In genomic region chr4:103499094-103499493, GRCh38 we compare ENCODE assay signal across 18 cellular contexts.
A peak's percentile ranks its signal among the peaks of the same experiment; 100 is the strongest.
DNase-seq lines count a peak whose midpoint lies in the region; ATAC-seq and TF ChIP-seq lines count a peak whose summit lies in the region.
"Had no signal": no experiment of that assay in that cellular context is flagged by ENCODE, and none has a peak within 500 bp of the region (broad histone marks: within the 10 kb centered on the region; RNA-seq: fewer than 3 reads in every experiment).

No MANE protein-coding gene starts in this region.

- peak; percentile 2 for DNase-seq in DMS53 (lab: John Stamatoyannopoulos, UW)
- DNase-seq in DMS53 treated with DMSO at 0.1 percent for 48 hours (lab: John Stamatoyannopoulos, UW; ENCODE audit: unreplicated experiment): no peak
- peak; percentile 5 for DNase-seq in LHCN-M2 (ENCODE audit: low read depth)
- no peak for DNase-seq in brain microvascular endothelial cell
- DNase-seq in neural progenitor cell (ENCODE audit: low spot score): no peak
- no peak for DNase-seq in hippocampal formation (lab: John Stamatoyannopoulos, UW)
- DNase-seq: 8988T; COR-L47; immature natural killer cell; MM.1S; NK-92 treated with Interleukin-12 subunit alpha and Interleukin-12 subunit beta, amount 100 ng/mL, for 24 hours; posterior cingulate gyrus; SW 1271 had no signal

- H3K4me3 ChIP-seq in brain microvascular endothelial cell (ENCODE audit: low read depth, low read length): no peak overlapping the region
- no peak overlapping the region for H3K4me3 ChIP-seq in neural progenitor cell
- H3K4me3 ChIP-seq: esophagus muscularis mucosa, thoracic aorta had no signal

- no peaks in the 10 kb centered on the region for H3K36me3 Mint-ChIP-seq in neural progenitor cell
- H3K36me3 Mint-ChIP-seq: activated naive CD4-positive, alpha-beta T cell treated with anti-CD3 and anti-CD28 coated beads, Interleukin-2, amount 50 U/mL, for 72 hours; immature natural killer cell had no signal

- H3K27me3 ChIP-seq in brain microvascular endothelial cell (replicated peaks) (no peaks in the 10 kb centered on the region), neural progenitor cell (no peaks in the 10 kb centered on the region)
- H3K27me3 ChIP-seq: esophagus muscularis mucosa had no signal

- no peaks in the 10 kb centered on the region for H4K20me1 ChIP-seq in neural progenitor cell (ENCODE audit: low read depth)

- TF ChIP-seq CTCF in brain microvascular endothelial cell (IDR thresholded peaks at IDR 0.05; ENCODE audit: low read depth, low read length, missing control alignments) (peak; percentile 32), neural progenitor cell (IDR thresholded peaks at IDR 0.05) (peak; percentile 3)

- H3K4me1 Mint-ChIP-seq in neural progenitor cell: no peaks in the 10 kb centered on the region
- H3K4me1 Mint-ChIP-seq: immature natural killer cell had no signal

- no peaks in the 10 kb centered on the region for H3F3A ChIP-seq in neural progenitor cell (ENCODE audit: low read depth)

- no peaks in the 10 kb centered on the region for H3K27me3 Mint-ChIP-seq in neural progenitor cell (ENCODE audit: insufficient read depth, low read depth)

- no peak for ATAC-seq in HG03039 (IDR thresholded peaks at IDR 0.05; ENCODE audit: unreplicated experiment)
- no peak for ATAC-seq in GM21786 (IDR thresholded peaks at IDR 0.05; ENCODE audit: unreplicated experiment)

- no peak overlapping the region for H3K9ac ChIP-seq in neural progenitor cell

- H3K79me2 ChIP-seq in neural progenitor cell (ENCODE audit: low read depth): no peaks in the 10 kb centered on the region

- H3K9me3 Mint-ChIP-seq in neural progenitor cell: peaks cover 3% of the 10 kb centered on the region

- no peaks in the 10 kb centered on the region for H3K9me3 ChIP-seq in neural progenitor cell (ENCODE audit: low read depth)
- H3K9me3 ChIP-seq: thoracic aorta had no signal

- no peak overlapping the region for H2AFZ ChIP-seq in neural progenitor cell (replicated peaks)

- no peak overlapping the region for H3K27ac Mint-ChIP-seq in neural progenitor cell
- H3K27ac Mint-ChIP-seq: activated naive CD4-positive, alpha-beta T cell treated with anti-CD3 and anti-CD28 coated beads, Interleukin-2, amount 50 U/mL, for 72 hours; immature natural killer cell had no signal

- no peak overlapping the region for H3K4me2 ChIP-seq in neural progenitor cell

- H3K4me1 ChIP-seq in neural progenitor cell: no peaks in the 10 kb centered on the region
- H3K4me1 ChIP-seq: esophagus muscularis mucosa had no signal

- no peak overlapping the region for H3K4me3 Mint-ChIP-seq in neural progenitor cell
- H3K4me3 Mint-ChIP-seq: immature natural killer cell had no signal

- no peaks in the 10 kb centered on the region for H3K36me3 ChIP-seq in brain microvascular endothelial cell (replicated peaks)
- H3K36me3 ChIP-seq in neural progenitor cell: no peaks in the 10 kb centered on the region
- H3K36me3 ChIP-seq: esophagus muscularis mucosa, thoracic aorta had no signal

- H3K27ac ChIP-seq in brain microvascular endothelial cell (no peak overlapping the region), neural progenitor cell (no peak overlapping the region)
- H3K27ac ChIP-seq: esophagus muscularis mucosa, thoracic aorta had no signal

- in situ Hi-C loops in brain microvascular endothelial cell (cut with HindIII; ENCODE audit: low pct_ligation_motif_present, low sequenced_read_pairs): no loop called here

Comparison
In these comparisons a context has a peak if more than half of its experiments do, and no peak if none do; other contexts are left out.
1. DNase-seq: peak in DMS53 (single experiment) and LHCN-M2 (single experiment); none in DMS53 treated with DMSO at 0.1 percent for 48 hours (single experiment), brain microvascular endothelial cell (single experiment), neural progenitor cell (single experiment) and hippocampal formation (0 of 2).